Comparison of ENCODE assay signal across 22 cellular contexts in the genomic region with DNA sequence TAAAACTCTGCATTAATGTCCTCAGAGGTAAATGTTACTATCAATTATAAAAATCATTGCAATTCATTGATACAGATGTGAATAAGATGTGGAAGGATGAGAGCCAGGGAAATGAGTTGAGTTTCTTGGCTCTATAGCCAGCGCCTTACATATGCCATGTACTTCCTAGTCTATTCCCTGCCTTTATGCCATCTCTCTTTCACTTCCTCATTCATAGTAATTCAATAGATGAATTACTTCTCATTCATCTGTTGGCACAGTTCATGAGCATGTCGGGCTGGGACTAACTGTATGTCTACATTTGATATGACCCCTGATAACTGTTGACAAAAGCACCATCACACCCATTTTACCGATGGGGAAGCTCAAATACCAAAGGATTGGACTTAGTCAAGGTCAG. TPM values are rescaled to one million over a fixed set of nuclear protein-coding genes. Genes with fewer than 3 reads are reported as not detected.
DNase-seq lines count a peak whose midpoint lies in the region; ATAC-seq, FAIRE-seq and TF ChIP-seq lines count a peak whose summit lies in the region.
"Had no signal": no experiment of that assay in that cellular context is flagged by ENCODE, and none has a peak within 500 bp of the region (broad histone marks: within the 10 kb centered on the region; RNA-seq: fewer than 3 reads in every experiment).

No MANE protein-coding gene starts in this region.

- H2AFZ ChIP-seq in IMR-90 (replicated peaks; ENCODE audit: low read length, poor library complexity), result no peak overlapping the region
- H2AFZ ChIP-seq: GM23248, PC-9 had no signal

- FAIRE-seq in small intestine (lab: Jason Lieb, UNC), result no peak

- no peak overlapping the region for H2AK5ac ChIP-seq in IMR-90 (ENCODE audit: low read depth, low read length)

- no peaks in the 10 kb centered on the region for H3K79me1 ChIP-seq in IMR-90 (ENCODE audit: low read depth in 1 of 2, low read length in 2 of 2)

- H3K23ac ChIP-seq in IMR-90 (ENCODE audit: low read depth, low read length), result no peak overlapping the region

- intact Hi-C loops in IMR-90 (cut with micrococcal nuclease), result no loop called here

- H3K18ac ChIP-seq in IMR-90 (ENCODE audit: low read depth, low read length), result peak overlapping the region; percentile 77; the same call in 1 of the 2 replicates

- H3K9me3 ChIP-seq in IMR-90 (ENCODE audit: control insufficient read depth, insufficient read depth, low read length) (no peaks in the 10 kb centered on the region), small intestine (ENCODE audit: control insufficient read depth, low read depth) (no peaks in the 10 kb centered on the region)
- H3K9me3 ChIP-seq: HAP-1, SJSA1 had no signal

- H3K27ac ChIP-seq in IMR-90 (ENCODE audit: insufficient read depth, low read length), result no peak overlapping the region
- H3K27ac ChIP-seq in epithelial cell of prostate, result peak overlapping the region; percentile 54
- no peak overlapping the region for H3K27ac ChIP-seq in small intestine (ENCODE audit: low read depth in 1 of 2, low read length in 1 of 2)
- H3K27ac ChIP-seq: C4-2B, GM23248, PC-9, RWPE1, SJSA1 had no signal

- no peak for ATAC-seq in IMR-90 (ENCODE audit: low read depth)

- no peaks in the 10 kb centered on the region for H4K20me1 ChIP-seq in IMR-90 (ENCODE audit: insufficient read depth, low read length)

- TF ChIP-seq CTCF in IMR-90 (conservative IDR thresholded peaks at IDR 0.05; ENCODE audit: low read depth, low read length), result no peak

- in situ Hi-C loops in IMR-90 (cut with MboI; ENCODE audit: low sequenced_read_pairs), result no loop called here

- H3K4ac ChIP-seq in IMR-90 (ENCODE audit: low read depth, low read length), result peak overlapping the region; percentile 82; the same call in 1 of the 2 replicates

- no peak for TF ChIP-seq RAD21 in IMR-90 (IDR thresholded peaks at IDR 0.05; ENCODE audit: low read length)

- no peaks in the 10 kb centered on the region for H3K36me3 ChIP-seq in IMR-90 (ENCODE audit: control insufficient read depth, insufficient read depth, low read length)
- peaks cover 0 to 3% of the 10 kb centered on the region in 2 donors for H3K36me3 ChIP-seq in small intestine (ENCODE audit: control insufficient read depth in 2 of 2, insufficient read depth in 2 of 2, low read length in 2 of 2)
- H3K36me3 ChIP-seq: HAP-1, SJSA1 had no signal

- H3K56ac ChIP-seq in IMR-90 (ENCODE audit: extremely low read depth, insufficient read depth, low read length), result no peak overlapping the region

- H2BK120ac ChIP-seq in IMR-90 (ENCODE audit: low read depth, low read length), result peak overlapping the region; percentile 75; the same call in 1 of the 2 replicates

- peak; percentile 7 for DNase-seq in CD1c-positive myeloid dendritic cell (ENCODE audit: extremely low spot score)
- no peak for DNase-seq in IMR-90
- peak; percentile 74 for DNase-seq in NOMO-1 treated with DMSO at 0.1 percent for 48 hours (lab: John Stamatoyannopoulos, UW; ENCODE audit: unreplicated experiment)
- DNase-seq in epithelial cell of prostate (ENCODE audit: low read depth, low spot score), result no peak
- DNase-seq in Ammon's horn (ENCODE audit: low spot score), result no peak
- DNase-seq in small intestine, result no peak
- no peak for DNase-seq in HT-29 (ENCODE audit: low spot score)
- DNase-seq: DND-41; GM23248; NCI-H1105 treated with DMSO at 0.1 percent for 48 hours; NCI-H1694; NCI-H2081 treated with DMSO at 0.1 percent for 48 hours; NCI-H748 treated with DMSO at 0.1 percent for 48 hours; NK-92 treated with Interleukin-12 subunit alpha and Interleukin-12 subunit beta, amount 100 ng/mL, for 24 hours; PC-9; SW 1271 had no signal

- TF ChIP-seq POLR2A in IMR-90 (IDR thresholded peaks at IDR 0.05; ENCODE audit: low read depth, low read length), result no peak

- H4K91ac ChIP-seq in IMR-90 (ENCODE audit: insufficient read depth, low read depth, low read length), result no peak overlapping the region

- no peaks in the 10 kb centered on the region for H3K27me3 ChIP-seq in IMR-90 (ENCODE audit: control insufficient read depth, insufficient read depth, low read length)
- no peaks in the 10 kb centered on the region for H3K27me3 ChIP-seq in small intestine (ENCODE audit: control insufficient read depth in 2 of 2, insufficient read depth in 2 of 2, low read length in 2 of 2)
- H3K27me3 ChIP-seq: SJSA1 had no signal

- H3K14ac ChIP-seq in IMR-90 (replicated peaks; ENCODE audit: low read depth, low read length), result 0 out of 2 replicates have a peak overlapping the region, but pooled peaks have one; percentile 59

- H3K4me1 ChIP-seq in IMR-90 (ENCODE audit: control insufficient read depth, insufficient read depth, low read length) (peaks cover 20% of the 10 kb centered on the region), small intestine (ENCODE audit: control insufficient read depth in 2 of 2, insufficient read depth in 1 of 2, low read depth in 1 of 2, low read length in 1 of 2) (no peaks in the 10 kb centered on the region)
- H3K4me1 ChIP-seq: HAP-1 had no signal

- H2AK9ac ChIP-seq in IMR-90 (replicated peaks; ENCODE audit: low read depth, low read length, poor library complexity), result no peak overlapping the region

- no peak overlapping the region for H3K4me2 ChIP-seq in IMR-90 (ENCODE audit: low read depth, low read length)
- H3K4me2 ChIP-seq: PC-9 had no signal

- WGBS in IMR-90 (ENCODE audit: extremely low coverage in 2 of 2, insufficient read length in 1 of 2), 2 experiments, result no CpG with 5 or more reads among the region's 3 CpGs
- 62 to 75% (median 70%) methylated on average over 3 of the region's 3 CpGs for WGBS in small intestine, 3 donors

- no peak overlapping the region; a peak in 1 of 4 replicates for H4K8ac ChIP-seq in IMR-90 (ENCODE audit: low read depth in 2 of 2, low read length in 2 of 2)

- peaks cover 16% of the 10 kb centered on the region for H3K9me1 ChIP-seq in IMR-90 (ENCODE audit: insufficient read depth, low read length)

- H2BK20ac ChIP-seq in IMR-90 (ENCODE audit: low read depth, low read length), result peak overlapping the region; percentile 65; the same call in 1 of the 2 replicates

- POLR2A ChIA-PET in IMR-90 (lab: Charles Lee; ENCODE audit: unreplicated experiment), result no interaction called here

- dilution Hi-C loops in IMR-90 (cut with HindIII; ENCODE audit: low sequenced_read_pairs, unreplicated experiment), result no loop called here

- BruUV-seq in IMR-90 (replicated peaks; lab: Mats Ljungman, UMichigan), result no TSS peak

- no peak overlapping the region for H2BK5ac ChIP-seq in IMR-90 (ENCODE audit: low read depth, low read length, poor library complexity, severe bottlenecking)

- H3K4me3 ChIP-seq in IMR-90 (ENCODE audit: insufficient read depth, low read depth, low read length), result no peak overlapping the region
- H3K4me3 ChIP-seq in small intestine (ENCODE audit: low read depth in 1 of 2, low read length in 2 of 2), result no peak overlapping the region
- H3K4me3 ChIP-seq: GM23248, HAP-1, PC-9, SJSA1 had no signal

- no peak overlapping the region; the same call in 1 of the 2 replicates for H4K5ac ChIP-seq in IMR-90 (ENCODE audit: low read depth, low read length)

- H2BK15ac ChIP-seq in IMR-90 (ENCODE audit: low read depth, low read length), result peak overlapping the region; percentile 28; the same call in 1 of the 3 replicates

- no peak overlapping the region for H3K9ac ChIP-seq in IMR-90 (ENCODE audit: low read depth, low read length)
- H3K9ac ChIP-seq: GM23248 had no signal

- CTCF ChIA-PET in IMR-90 (lab: Yijun Ruan, JAX), result no interaction called here

TF ChIP-seq in IMR-90, 13 proteins besides CTCF, POLR2A, EP300 and RAD21:
- TF ChIP-seq, protein P1, sequence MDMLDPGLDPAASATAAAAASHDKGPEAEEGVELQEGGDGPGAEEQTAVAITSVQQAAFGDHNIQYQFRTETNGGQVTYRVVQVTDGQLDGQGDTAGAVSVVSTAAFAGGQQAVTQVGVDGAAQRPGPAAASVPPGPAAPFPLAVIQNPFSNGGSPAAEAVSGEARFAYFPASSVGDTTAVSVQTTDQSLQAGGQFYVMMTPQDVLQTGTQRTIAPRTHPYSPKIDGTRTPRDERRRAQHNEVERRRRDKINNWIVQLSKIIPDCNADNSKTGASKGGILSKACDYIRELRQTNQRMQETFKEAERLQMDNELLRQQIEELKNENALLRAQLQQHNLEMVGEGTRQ (IDR thresholded peaks at IDR 0.05; ENCODE audit: low read depth, low read length), result no peak

RNA-seq across cellular contexts. Expression of a gene that starts 55.7 kb away (rescaled TPM):
- total RNA-seq in IMR-90 (2012; rRNA removed), result 0.28 and 0.36 TPM in 2 replicates
- polyA plus RNA-seq in IMR-90 (2012; rRNA removed) (0.15 and 0.19 TPM in 2 replicates), small intestine (10 to 100 TPM in 1 of 3 donors, 1 to 10 TPM in 2; 6.4 to 11.1 (median 7.2) TPM)
- 0.08 and 0.14 TPM in 2 replicates for polyA plus RNA-seq in IMR-90 (2012; cell fraction: cytosol; rRNA removed)
- 0.48 and 1.6 TPM in 2 replicates for polyA plus RNA-seq in IMR-90 (2012; cell fraction: nucleus; rRNA removed; ENCODE audit: low replicate concordance)
- total RNA-seq in HT-29 (2014; rRNA removed; shearing (Covaris generic)), result 9.4 and 10.1 TPM in 2 replicates
- total RNA-seq: G401, NCI-H460, SJSA1 had no signal

Comparison
In these comparisons a context has a peak if more than half of its experiments do, and no peak if none do; other contexts are left out.
1. DNase-seq: peak in CD1c-positive myeloid dendritic cell (single experiment) and NOMO-1 treated with DMSO at 0.1 percent for 48 hours (single experiment); none in IMR-90 (single experiment), epithelial cell of prostate (single experiment), Ammon's horn (single experiment), small intestine (single experiment) and HT-29 (single experiment).